ENCODE assay signal across 24 cellular contexts in genomic region chr1:58090640-58091039, GRCh38.
"Had no signal": no experiment of that assay in that cellular context is flagged by ENCODE, and none has a peak within 500 bp of the region (broad histone marks: within the 10 kb centered on the region; RNA-seq: fewer than 3 reads in every experiment).

No MANE protein-coding gene starts in this region.

- H3K27me3 Mint-ChIP-seq: dendritic cell treated with granulocyte-macrophage colony-stimulating factor and Interleukin-4, amounts not matched to agents 40 ng/mL and 50 ng/mL, for 4 days had no signal

- H3K4me3 ChIP-seq: colonic mucosa, gastrocnemius medialis, mucosa of descending colon, pancreas, right lobe of liver, thoracic aorta, tibial nerve, upper lobe of left lung had no signal

- H3K36me3 Mint-ChIP-seq: mesothelial cell of epicardium; naive B cell; natural killer cell treated with Interleukin-12 subunit alpha and Interleukin-12 subunit beta and Interleukin-15 and Interleukin-18, amount 100 ng/mL, for 72 hours; stimulated activated naive B cell treated with anti-CD40 and anti-IgM and Interleukin-4, amounts not matched to agents 10 μg/mL and 1 μg/mL and 100 μg/mL, for 72 hours had no signal

- H3K9me3 ChIP-seq: colonic mucosa, gastrocnemius medialis, mucosa of descending colon, pancreas, right lobe of liver, thoracic aorta, tibial nerve, upper lobe of left lung had no signal

- DNase-seq: colonic mucosa; effector CD8-positive, alpha-beta T cell; endodermal cell; foreskin fibroblast; gastrocnemius medialis; head of caudate nucleus; mesenchymal stem cell; mucosa of descending colon; naive B cell; occipital lobe; pancreas; right lobe of liver; small intestine; stimulated activated CD4-positive, alpha-beta T cell treated with anti-CD3 and anti-CD28 coated beads, Interleukin-15, amount 100 ng/mL, for 24 hours; stimulated activated CD4-positive, alpha-beta T cell treated with anti-CD3 and anti-CD28 coated beads, Interleukin-2, amount 100 ng/mL, for 48 hours; stimulated activated naive B cell treated with anti-CD40 and anti-IgM and Interleukin-4, amounts not matched to agents 10 μg/mL and 1 μg/mL and 100 μg/mL, for 72 hours; upper lobe of left lung had no signal

- H3K27me3 ChIP-seq: colonic mucosa, gastrocnemius medialis, pancreas, right lobe of liver, tibial nerve, upper lobe of left lung had no signal

- H3K9me3 Mint-ChIP-seq: dendritic cell treated with granulocyte-macrophage colony-stimulating factor and Interleukin-4, amounts not matched to agents 40 ng/mL and 50 ng/mL, for 4 days; endodermal cell; mesothelial cell of epicardium; naive B cell; natural killer cell treated with Interleukin-12 subunit alpha and Interleukin-12 subunit beta and Interleukin-15 and Interleukin-18, amount 100 ng/mL, for 72 hours; stimulated activated naive B cell treated with anti-CD40 and anti-IgM and Interleukin-4, amounts not matched to agents 10 μg/mL and 1 μg/mL and 100 μg/mL, for 72 hours; stimulated activated naive CD8-positive, alpha-beta T cell treated with anti-CD3 and anti-CD28 coated beads, Interleukin-15, Interleukin-2, amounts not matched to agents 100 ng/mL and 50 ng/mL, for 24 hours had no signal

- H3K36me3 ChIP-seq: colonic mucosa, gastrocnemius medialis, pancreas, right lobe of liver, thoracic aorta, tibial nerve, upper lobe of left lung had no signal

- H3K4me3 Mint-ChIP-seq: dendritic cell treated with granulocyte-macrophage colony-stimulating factor and Interleukin-4, amounts not matched to agents 40 ng/mL and 50 ng/mL, for 4 days; endodermal cell; mesothelial cell of epicardium; naive B cell; natural killer cell treated with Interleukin-12 subunit alpha and Interleukin-12 subunit beta and Interleukin-15 and Interleukin-18, amount 100 ng/mL, for 72 hours; stimulated activated naive B cell treated with anti-CD40 and anti-IgM and Interleukin-4, amounts not matched to agents 10 μg/mL and 1 μg/mL and 100 μg/mL, for 72 hours; stimulated activated naive CD8-positive, alpha-beta T cell treated with anti-CD3 and anti-CD28 coated beads, Interleukin-15, Interleukin-2, amounts not matched to agents 100 ng/mL and 50 ng/mL, for 24 hours had no signal

- H3K4me1 Mint-ChIP-seq: naive B cell; stimulated activated naive B cell treated with anti-CD40 and anti-IgM and Interleukin-4, amounts not matched to agents 10 μg/mL and 1 μg/mL and 100 μg/mL, for 72 hours had no signal

- H3K27ac ChIP-seq: colonic mucosa, epithelial cell of prostate, gastrocnemius medialis, pancreas, right lobe of liver, thoracic aorta, tibial nerve, upper lobe of left lung had no signal

- H3K27ac Mint-ChIP-seq: dendritic cell treated with granulocyte-macrophage colony-stimulating factor and Interleukin-4, amounts not matched to agents 40 ng/mL and 50 ng/mL, for 4 days; endodermal cell; mesothelial cell of epicardium; naive B cell; natural killer cell treated with Interleukin-12 subunit alpha and Interleukin-12 subunit beta and Interleukin-15 and Interleukin-18, amount 100 ng/mL, for 72 hours; stimulated activated naive B cell treated with anti-CD40 and anti-IgM and Interleukin-4, amounts not matched to agents 10 μg/mL and 1 μg/mL and 100 μg/mL, for 72 hours; stimulated activated naive CD8-positive, alpha-beta T cell treated with anti-CD3 and anti-CD28 coated beads, Interleukin-15, Interleukin-2, amounts not matched to agents 100 ng/mL and 50 ng/mL, for 24 hours had no signal

- H3K4me1 ChIP-seq: colonic mucosa, gastrocnemius medialis, pancreas, right lobe of liver, upper lobe of left lung had no signal
